11 cellular contexts compared by ENCODE assay signal in the genomic region with DNA sequence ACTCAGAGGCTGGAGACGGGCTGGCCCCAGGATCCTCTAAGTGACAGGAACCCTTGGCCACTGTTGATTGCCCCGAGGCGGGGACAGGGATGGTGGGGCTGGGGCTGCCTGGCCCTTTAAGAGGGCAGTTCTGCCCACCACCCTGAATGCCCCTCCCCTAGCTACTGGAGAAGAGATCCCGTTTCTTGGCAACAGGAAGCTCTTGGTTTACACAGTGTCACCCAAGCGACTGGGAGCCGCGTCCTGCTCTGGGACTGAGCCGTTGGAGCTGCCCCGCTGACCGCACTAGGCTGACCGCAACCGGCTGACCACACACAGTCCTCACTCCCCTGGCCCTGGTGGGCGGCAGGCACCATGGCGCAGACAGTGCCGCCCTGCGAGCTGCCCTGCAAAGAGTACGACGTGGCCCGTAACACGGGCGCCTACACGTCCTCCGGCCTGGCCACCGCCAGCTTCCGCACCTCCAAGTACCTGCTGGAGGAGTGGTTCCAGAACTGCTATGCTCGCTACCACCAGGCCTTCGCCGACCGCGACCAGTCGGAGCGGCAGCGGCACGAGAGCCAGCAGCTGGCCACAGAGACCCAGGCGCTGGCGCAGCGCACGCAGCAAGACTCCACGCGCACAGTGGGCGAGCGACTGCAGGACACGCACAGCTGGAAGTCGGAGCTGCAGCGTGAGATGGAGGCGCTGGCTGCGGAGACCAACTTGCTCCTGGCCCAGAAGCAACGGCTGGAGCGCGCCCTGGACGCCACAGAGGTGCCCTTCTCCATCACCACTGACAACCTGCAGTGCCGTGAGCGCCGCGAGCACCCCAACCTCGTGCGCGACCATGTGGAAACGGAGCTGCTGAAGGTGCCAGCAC. TPM values are rescaled to one million over a fixed set of nuclear protein-coding genes. Genes with fewer than 3 reads are reported as not detected.
DNase-seq lines count a peak whose midpoint lies in the region; ATAC-seq, FAIRE-seq and TF ChIP-seq lines count a peak whose summit lies in the region.
"Had no signal": no experiment of that assay in that cellular context is flagged by ENCODE, and none has a peak within 500 bp of the region (broad histone marks: within the 10 kb centered on the region; RNA-seq: fewer than 3 reads in every experiment).

A gene with protein sequence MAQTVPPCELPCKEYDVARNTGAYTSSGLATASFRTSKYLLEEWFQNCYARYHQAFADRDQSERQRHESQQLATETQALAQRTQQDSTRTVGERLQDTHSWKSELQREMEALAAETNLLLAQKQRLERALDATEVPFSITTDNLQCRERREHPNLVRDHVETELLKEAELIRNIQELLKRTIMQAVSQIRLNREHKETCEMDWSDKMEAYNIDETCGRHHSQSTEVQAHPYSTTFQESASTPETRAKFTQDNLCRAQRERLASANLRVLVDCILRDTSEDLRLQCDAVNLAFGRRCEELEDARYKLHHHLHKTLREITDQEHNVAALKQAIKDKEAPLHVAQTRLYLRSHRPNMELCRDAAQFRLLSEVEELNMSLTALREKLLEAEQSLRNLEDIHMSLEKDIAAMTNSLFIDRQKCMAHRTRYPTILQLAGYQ (plus strand): TSS at position 205 of the 862 bp plus-strand sequence. CDS start 150 bp downstream, at position 355.

- H3K79me2 ChIP-seq in GM23248 (ENCODE audit: insufficient read depth) (no peaks in the 10 kb centered on the region), MM.1S (ENCODE audit: low read length) (no peaks in the 10 kb centered on the region)

- no peak within 1 kb of the TSS for H2AFZ ChIP-seq in GM23248
- H2AFZ ChIP-seq in MM.1S (ENCODE audit: low read length): no peak within 1 kb of the TSS

- H3K4me3 ChIP-seq in GM23248: no peak within 1 kb of the TSS
- H3K4me3 ChIP-seq in psoas muscle: peak within 1 kb of the TSS; percentile 7
- no peak within 1 kb of the TSS for H3K4me3 ChIP-seq in MM.1S (ENCODE audit: low read length)

- H3K36me3 ChIP-seq in GM23248 (ENCODE audit: low read depth) (no peaks in the 10 kb centered on the region), psoas muscle (ENCODE audit: insufficient read depth in 1 of 2, low read depth in 1 of 2) (no peaks in the 10 kb centered on the region), MM.1S (replicated peaks; ENCODE audit: insufficient read depth, low read length) (no peaks in the 10 kb centered on the region)
- H3K36me3 ChIP-seq: neutrophil had no signal

- WGBS in GM23248 (ENCODE audit: low coverage in 1 of 2, low lambda C conversion rate in 2 of 2, missing lambda C conversion rate in 2 of 2), 2 experiments: 32 to 41% methylated on average over 44 to 50 of the region's 59 CpGs
- WGBS in psoas muscle, 3 donors: 45 to 54% (median 47%) methylated on average over 50 to 59 of the region's 59 CpGs

- no peak for TF ChIP-seq CTCF in psoas muscle (IDR thresholded peaks at IDR 0.05)
- no peak for TF ChIP-seq CTCF in MM.1S (IDR thresholded peaks at IDR 0.05; ENCODE audit: low read length)
- TF ChIP-seq CTCF in D721Med (IDR thresholded peaks at IDR 0.05; ENCODE audit: insufficient read depth, missing control alignments): no peak

- H3K9me2 ChIP-seq in GM23248 (ENCODE audit: insufficient read depth) (no peaks in the 10 kb centered on the region), MM.1S (replicated peaks; ENCODE audit: insufficient read depth, low read length) (no peaks in the 10 kb centered on the region)

- peak; percentile 10 for DNase-seq in GM23248
- peak; percentile 58 to 62 for DNase-seq in NCI-H1930 (lab: John Stamatoyannopoulos, UW)
- peak; percentile 63 for DNase-seq in glomerular visceral epithelial cell (ENCODE audit: extremely low spot score)
- no peak for DNase-seq in psoas muscle
- DNase-seq in NCI-H1092 treated with DMSO at 0.1 percent for 48 hours (lab: John Stamatoyannopoulos, UW): no peak
- DNase-seq in MM.1S: no peak
- no peak for DNase-seq in D721Med (ENCODE audit: insufficient read length, low spot score)
- DNase-seq: NCI-H226 had no signal

- H3K9ac ChIP-seq in GM23248: no peak within 1 kb of the TSS
- no peak within 1 kb of the TSS for H3K9ac ChIP-seq in MM.1S (ENCODE audit: low read length)

- H3K27ac ChIP-seq in GM23248 (no peak within 1 kb of the TSS), psoas muscle (no peak within 1 kb of the TSS), MM.1S (ENCODE audit: low read length) (no peak within 1 kb of the TSS)
- H3K27ac ChIP-seq: neutrophil had no signal

- no peak for FAIRE-seq in D721Med (lab: Jason Lieb, UNC)
- FAIRE-seq: G401.6 had no signal

- H3K27me3 ChIP-seq in GM23248 (replicated peaks; ENCODE audit: insufficient read depth): peaks cover 10% of the 10 kb centered on the region
- peaks cover 0 to 32% (median 3%) of the 10 kb centered on the region in 3 donors for H3K27me3 ChIP-seq in psoas muscle (ENCODE audit: insufficient read depth in 3 of 3, low read length in 2 of 3)
- H3K27me3 ChIP-seq in MM.1S (replicated peaks; ENCODE audit: insufficient read depth, low read length): no peaks in the 10 kb centered on the region

- no peak within 1 kb of the TSS for H3K4me2 ChIP-seq in GM23248 (ENCODE audit: unreplicated experiment)
- H3K4me2 ChIP-seq in MM.1S (ENCODE audit: low read depth, low read length): no peak within 1 kb of the TSS

- in situ Hi-C loops in GM23248 (cut with MboI): no loop called here

- no peaks in the 10 kb centered on the region for H3K9me3 ChIP-seq in GM23248 (ENCODE audit: low read depth)
- H3K9me3 ChIP-seq in psoas muscle: no peaks in the 10 kb centered on the region
- no peaks in the 10 kb centered on the region for H3K9me3 ChIP-seq in MM.1S (replicated peaks; ENCODE audit: insufficient read depth, low read length)
- H3K9me3 ChIP-seq: neutrophil had no signal

- no peaks in the 10 kb centered on the region for H4K20me1 ChIP-seq in GM23248 (ENCODE audit: insufficient read depth)
- no peaks in the 10 kb centered on the region for H4K20me1 ChIP-seq in MM.1S (ENCODE audit: insufficient read depth, low read length)

- intact Hi-C loops in psoas muscle (cut with DNase I): no loop called here

- H3F3A ChIP-seq in GM23248 (ENCODE audit: insufficient read depth) (no peaks in the 10 kb centered on the region), MM.1S (ENCODE audit: insufficient read depth, low read length) (no peaks in the 10 kb centered on the region)

- H3K4me1 ChIP-seq in GM23248 (ENCODE audit: insufficient read depth) (no peaks in the 10 kb centered on the region), psoas muscle (no peaks in the 10 kb centered on the region), MM.1S (ENCODE audit: low read length) (no peaks in the 10 kb centered on the region)

- ATAC-seq in psoas muscle: no peak

RNA-seq across cellular contexts. Expression of the gene that starts here (rescaled TPM):
- total RNA-seq in GM23248 (2014; rRNA removed; shearing (Covaris generic)): not detected in 2 replicates
- polyA plus RNA-seq in GM23248 (2016; fragmentation: Nextera tagmentation; extraction: Ambion mirVana) (not detected in 2 replicates), psoas muscle (not detected)
- under 1 TPM in 3 of 4 donors, not detected in 1; 0.14 to 0.19 (median 0.17) TPM for total RNA-seq in psoas muscle
- total RNA-seq: dermis microvascular lymphatic vessel endothelial cell had no signal

Comparison
In these comparisons a context has a peak if more than half of its experiments do, and no peak if none do; other contexts are left out.
1. Peak in DNase-seq in GM23248; RNA of the gene not detected or under 1 TPM.
2. DNase-seq: peak in NCI-H1930 (2 of 2) and glomerular visceral epithelial cell (single experiment); none in psoas muscle (0 of 2), NCI-H1092 treated with DMSO at 0.1 percent for 48 hours (single experiment), MM.1S (single experiment) and D721Med (single experiment).